Comparison of ENCODE assay signal across 10 cellular contexts in the genomic region with DNA sequence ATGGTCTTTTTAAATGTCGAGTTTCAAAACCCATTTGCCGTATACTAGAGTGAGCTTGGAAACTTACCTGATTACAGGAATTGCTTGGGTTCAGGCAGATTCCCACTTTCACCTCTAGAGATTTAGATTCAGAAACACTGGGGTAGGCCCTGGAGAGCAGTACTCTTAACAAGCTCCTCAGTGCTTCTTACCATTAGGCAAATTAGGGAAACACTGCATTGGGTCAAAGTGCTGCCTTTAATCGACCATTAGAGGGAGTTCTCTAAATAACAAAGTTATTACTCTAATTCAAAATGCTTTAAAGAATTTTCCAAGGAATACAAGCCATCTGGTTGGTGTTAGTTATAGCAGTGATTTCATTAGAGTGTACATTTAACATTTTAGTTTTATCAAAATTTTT.
DNase-seq lines count a peak whose midpoint lies in the region; ATAC-seq, FAIRE-seq and TF ChIP-seq lines count a peak whose summit lies in the region.
"Had no signal": no experiment of that assay in that cellular context is flagged by ENCODE, and none has a peak within 500 bp of the region (broad histone marks: within the 10 kb centered on the region; RNA-seq: fewer than 3 reads in every experiment).

No MANE protein-coding gene starts in this region.

- H4K20me1 ChIP-seq in HCT116 (ENCODE audit: insufficient read depth) (no peaks in the 10 kb centered on the region), astrocyte (ENCODE audit: insufficient read depth, low read length) (no peaks in the 10 kb centered on the region)

- no peak overlapping the region for H3K27ac ChIP-seq in 22Rv1
- no peak overlapping the region for H3K27ac ChIP-seq in HCT116 (ENCODE audit: low read depth, low read length)
- H3K27ac ChIP-seq in astrocyte (ENCODE audit: low read depth, low read length): no peak overlapping the region
- no peak overlapping the region for H3K27ac ChIP-seq in vagina

- H3K9ac ChIP-seq in HCT116 (ENCODE audit: low read length) (no peak overlapping the region), astrocyte (ENCODE audit: low read length) (no peak overlapping the region)

- H3K27me3 ChIP-seq in HCT116 (ENCODE audit: insufficient read depth, low read length): peaks cover 19% of the 10 kb centered on the region
- no peaks in the 10 kb centered on the region for H3K27me3 ChIP-seq in astrocyte (ENCODE audit: insufficient read depth, low read length)
- no peaks in the 10 kb centered on the region for H3K27me3 ChIP-seq in vagina

- POLR2A ChIA-PET in HCT116 (lab: Charles Lee): no interaction called here

- H3K79me2 ChIP-seq in HCT116 (ENCODE audit: insufficient read depth, low read length) (no peaks in the 10 kb centered on the region), astrocyte (ENCODE audit: insufficient read depth, low read length) (no peaks in the 10 kb centered on the region)

- H3K36me3 ChIP-seq in HCT116 (ENCODE audit: control insufficient read depth in 1 of 2, insufficient read depth in 2 of 2, low read length in 2 of 2): no peaks in the 10 kb centered on the region
- H3K36me3 ChIP-seq in astrocyte (ENCODE audit: insufficient read depth, low read length): no peaks in the 10 kb centered on the region
- H3K36me3 ChIP-seq in vagina: no peaks in the 10 kb centered on the region

- H3K4me1 Mint-ChIP-seq in astrocyte (ENCODE audit: low read depth, unreplicated experiment): peaks cover 24% of the 10 kb centered on the region

- TF ChIP-seq RAD21 in HCT116 (IDR thresholded peaks at IDR 0.05; ENCODE audit: low read depth): no peak

- CTCF ChIA-PET in HCT116 (lab: Charles Lee): no interaction called here

- H2AFZ ChIP-seq in HCT116 (ENCODE audit: low read depth, low read length, poor library complexity, severe bottlenecking): no peak overlapping the region
- no peak overlapping the region for H2AFZ ChIP-seq in astrocyte (ENCODE audit: low read depth, low read length)

- H3K4me1 ChIP-seq in HCT116 (ENCODE audit: control insufficient read depth in 1 of 2, insufficient read depth in 2 of 2, low read length in 2 of 2) (no peaks in the 10 kb centered on the region), astrocyte (ENCODE audit: insufficient read depth, low read length) (peaks cover 15% of the 10 kb centered on the region), vagina (no peaks in the 10 kb centered on the region)

- no peak for DNase-seq in HCT116 (ENCODE audit: low read depth, low spot score)
- peak; percentile 41 for DNase-seq in astrocyte (ENCODE audit: low read depth)
- DNase-seq in iPS DF 19.7 (ENCODE audit: low read depth, low spot score): peak; percentile 28
- no peak for DNase-seq in vagina (ENCODE audit: extremely low spot score in 2 of 2)
- DNase-seq in posterior cingulate gyrus: no peak
- no peak for DNase-seq in activated gamma-delta T cell treated with Interleukin-2 at 50 U/mL for 16 hours
- DNase-seq: NCI-H1436, SW 1271 had no signal

- H3K4me3 ChIP-seq in HCT116 (replicated peaks in 1 of 2; ENCODE audit: low read depth in 1 of 2, low read length in 2 of 2) (no peak overlapping the region), astrocyte (ENCODE audit: insufficient read depth, low read depth, low read length) (no peak overlapping the region), vagina (no peak overlapping the region)

- BruUV-seq in HCT116 (replicated peaks; lab: Mats Ljungman, UMichigan): no TSS peak

- H3K27me3 Mint-ChIP-seq in astrocyte (ENCODE audit: low read depth, unreplicated experiment): no peaks in the 10 kb centered on the region

- H3K9me3 ChIP-seq in HCT116 (ENCODE audit: control insufficient read depth in 1 of 2, insufficient read depth in 1 of 2, low read depth in 1 of 2, low read length in 2 of 2) (no peaks in the 10 kb centered on the region), astrocyte (ENCODE audit: insufficient read depth, low read depth, low read length) (no peaks in the 10 kb centered on the region), vagina (no peaks in the 10 kb centered on the region)

- no peak overlapping the region for H3K4me3 Mint-ChIP-seq in astrocyte (ENCODE audit: unreplicated experiment)

- H3K36me3 Mint-ChIP-seq in astrocyte (ENCODE audit: low read depth, unreplicated experiment): no peaks in the 10 kb centered on the region

- TF ChIP-seq POLR2A in HCT116 (IDR thresholded peaks at IDR 0.05; ENCODE audit: borderline replicate concordance, extremely low read depth, insufficient read depth, insufficient read length): no peak
- no peak for TF ChIP-seq POLR2A in vagina (IDR thresholded peaks at IDR 0.05)

- RAD21 ChIA-PET in HCT116 (lab: Charles Lee; ENCODE audit: low non-redundant PET in 1 of 2, low total read pairs in 2 of 2, uncharacterized antibody in 2 of 2, unreplicated experiment in 2 of 2): no interaction called here

- H3K4me2 ChIP-seq in HCT116 (ENCODE audit: low read length) (no peak overlapping the region), astrocyte (ENCODE audit: low read length) (no peak overlapping the region)

- intact Hi-C loops in HCT116 (cut with micrococcal nuclease) (loop anchor here (10.0 kb wide), 1 partner anchor 336 kb away; no protein-coding TSS in a partner anchor), vagina (cut with DNase I) (loop anchor here (10.0 kb wide), 1 partner anchor 326 kb away; a partner anchor contains a TSS), posterior cingulate gyrus (cut with DNase I) (no loop called here)

- ATAC-seq in HCT116 (peak; percentile 67), GM21526 (IDR thresholded peaks at IDR 0.05; ENCODE audit: low FRiP score, unreplicated experiment) (no peak)

- peaks cover 1% of the 10 kb centered on the region for H3K9me3 Mint-ChIP-seq in astrocyte (ENCODE audit: unreplicated experiment)

- FAIRE-seq in astrocyte (lab: Jason Lieb, UNC): peak; percentile 5

- no peak overlapping the region for H3K27ac Mint-ChIP-seq in astrocyte (ENCODE audit: unreplicated experiment)

- no peaks in the 10 kb centered on the region for H3K9me2 ChIP-seq in HCT116 (ENCODE audit: insufficient read depth)

- TF ChIP-seq CTCF in 22Rv1 (IDR thresholded peaks at IDR 0.05) (peak; percentile 30), HCT116 (IDR thresholded peaks at IDR 0.05 in 2 of 3, conservative IDR thresholded peaks at IDR 0.05 in 1 of 3; ENCODE audit: borderline replicate concordance in 1 of 3, insufficient read depth in 1 of 3, low read depth in 2 of 3, low read length in 2 of 3) (peak in 2 of 3 experiments; percentile 31 to 34; a peak in 2 of 6 replicates), astrocyte (IDR thresholded peaks at IDR 0.05; ENCODE audit: insufficient read depth, low read depth, low read length) (peak; percentile 16), vagina (IDR thresholded peaks at IDR 0.05) (no peak)

TF ChIP-seq in HCT116, 20 proteins besides CTCF, POLR2A, EP300 and RAD21:
- TF ChIP-seq CEBPB (IDR thresholded peaks at IDR 0.05; ENCODE audit: low read depth) (no peak), SIN3A (IDR thresholded peaks at IDR 0.05; ENCODE audit: low read depth) (no peak), ZNF274 (IDR thresholded peaks at IDR 0.05; ENCODE audit: low read depth, low read length) (no peak), SRF (IDR thresholded peaks at IDR 0.05; ENCODE audit: low read depth) (no peak), SP1 (IDR thresholded peaks at IDR 0.05; ENCODE audit: low read depth) (no peak), ELF1 (IDR thresholded peaks at IDR 0.05; ENCODE audit: borderline replicate concordance, low read depth) (no peak), POLR2AphosphoS5 (IDR thresholded peaks at IDR 0.05; ENCODE audit: low read depth, low read length) (no peak), YY1 (IDR thresholded peaks at IDR 0.05; ENCODE audit: extremely low read depth, insufficient replicate concordance, low read depth, low read length) (no peak), ZFX (IDR thresholded peaks at IDR 0.05) (no peak)
- TF ChIP-seq, protein P1, sequence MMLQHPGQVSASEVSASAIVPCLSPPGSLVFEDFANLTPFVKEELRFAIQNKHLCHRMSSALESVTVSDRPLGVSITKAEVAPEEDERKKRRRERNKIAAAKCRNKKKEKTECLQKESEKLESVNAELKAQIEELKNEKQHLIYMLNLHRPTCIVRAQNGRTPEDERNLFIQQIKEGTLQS (IDR thresholded peaks at IDR 0.05): no peak
- TF ChIP-seq, protein P2, sequence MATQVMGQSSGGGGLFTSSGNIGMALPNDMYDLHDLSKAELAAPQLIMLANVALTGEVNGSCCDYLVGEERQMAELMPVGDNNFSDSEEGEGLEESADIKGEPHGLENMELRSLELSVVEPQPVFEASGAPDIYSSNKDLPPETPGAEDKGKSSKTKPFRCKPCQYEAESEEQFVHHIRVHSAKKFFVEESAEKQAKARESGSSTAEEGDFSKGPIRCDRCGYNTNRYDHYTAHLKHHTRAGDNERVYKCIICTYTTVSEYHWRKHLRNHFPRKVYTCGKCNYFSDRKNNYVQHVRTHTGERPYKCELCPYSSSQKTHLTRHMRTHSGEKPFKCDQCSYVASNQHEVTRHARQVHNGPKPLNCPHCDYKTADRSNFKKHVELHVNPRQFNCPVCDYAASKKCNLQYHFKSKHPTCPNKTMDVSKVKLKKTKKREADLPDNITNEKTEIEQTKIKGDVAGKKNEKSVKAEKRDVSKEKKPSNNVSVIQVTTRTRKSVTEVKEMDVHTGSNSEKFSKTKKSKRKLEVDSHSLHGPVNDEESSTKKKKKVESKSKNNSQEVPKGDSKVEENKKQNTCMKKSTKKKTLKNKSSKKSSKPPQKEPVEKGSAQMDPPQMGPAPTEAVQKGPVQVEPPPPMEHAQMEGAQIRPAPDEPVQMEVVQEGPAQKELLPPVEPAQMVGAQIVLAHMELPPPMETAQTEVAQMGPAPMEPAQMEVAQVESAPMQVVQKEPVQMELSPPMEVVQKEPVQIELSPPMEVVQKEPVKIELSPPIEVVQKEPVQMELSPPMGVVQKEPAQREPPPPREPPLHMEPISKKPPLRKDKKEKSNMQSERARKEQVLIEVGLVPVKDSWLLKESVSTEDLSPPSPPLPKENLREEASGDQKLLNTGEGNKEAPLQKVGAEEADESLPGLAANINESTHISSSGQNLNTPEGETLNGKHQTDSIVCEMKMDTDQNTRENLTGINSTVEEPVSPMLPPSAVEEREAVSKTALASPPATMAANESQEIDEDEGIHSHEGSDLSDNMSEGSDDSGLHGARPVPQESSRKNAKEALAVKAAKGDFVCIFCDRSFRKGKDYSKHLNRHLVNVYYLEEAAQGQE (IDR thresholded peaks at IDR 0.05; ENCODE audit: low read depth): no peak

Comparison
In these comparisons a context has a peak if more than half of its experiments do, and no peak if none do; other contexts are left out.
1. CTCF ChIP-seq: peak in 22Rv1 (single experiment), HCT116 (2 of 3) and astrocyte (single experiment); none in vagina (0 of 3).
2. DNase-seq: peak in astrocyte (single experiment) and iPS DF 19.7 (single experiment); none in HCT116 (single experiment), vagina (0 of 2), posterior cingulate gyrus (0 of 10) and activated gamma-delta T cell treated with Interleukin-2 at 50 U/mL for 16 hours (single experiment).